8 cellular contexts compared by ENCODE assay signal in genomic region chr2:62724886-62725711, GRCh38. TPM values are rescaled to one million over a fixed set of nuclear protein-coding genes. Genes with fewer than 3 reads are reported as not detected.
DNase-seq lines count a peak whose midpoint lies in the region; ATAC-seq and TF ChIP-seq lines count a peak whose summit lies in the region.

No MANE protein-coding gene starts in this region.

- TF ChIP-seq CTCF in GM12864 (IDR thresholded peaks at IDR 0.05; ENCODE audit: low read depth, low read length, missing control alignments) (peak; percentile 49), tibial nerve (IDR thresholded peaks at IDR 0.05) (no peak), GM20000 (IDR thresholded peaks at IDR 0.05; ENCODE audit: extremely low read depth, missing control alignments) (no peak)

- WGBS in tibial nerve, 2 donors = 88 to 89% methylated on average over 10 of the region's 10 CpGs

- H3K36me3 ChIP-seq in tibial nerve = peaks cover 0 to 12% (median 0%) of the 10 kb centered on the region in 3 donors

- TF ChIP-seq EP300 in tibial nerve (IDR thresholded peaks at IDR 0.05) = no peak

- peaks cover 22% of the 10 kb centered on the region in 2 donors for H3K4me1 Mint-ChIP-seq in effector memory CD8-positive, alpha-beta T cell (ENCODE audit: low read depth in 2 of 2)

- peak overlapping the region in 2 of 4 donors; percentile 2 to 40 for H3K27ac ChIP-seq in tibial nerve

- H3K4me3 ChIP-seq in GM12864 (ENCODE audit: low read depth, low read length) (no peak overlapping the region), tibial nerve (no peak overlapping the region)

- H3K9me3 Mint-ChIP-seq in effector memory CD8-positive, alpha-beta T cell = peaks cover 3 to 8% of the 10 kb centered on the region in 2 donors

- ATAC-seq in effector memory CD8-positive, alpha-beta T cell (replicated peaks) = peak; percentile 55

- H3K36me3 Mint-ChIP-seq in effector memory CD8-positive, alpha-beta T cell (ENCODE audit: insufficient read depth) = peaks cover 5% of the 10 kb centered on the region

- DNase-seq in GM12864 (ENCODE audit: low read depth) = no peak
- DNase-seq in NCI-H69 (lab: John Stamatoyannopoulos, UW) = peak; percentile 86
- DNase-seq in effector memory CD8-positive, alpha-beta T cell = peak; percentile 9 to 43 (median 26)
- peak; percentile 9 for DNase-seq in occipital lobe (lab: John Stamatoyannopoulos, UW)
- no peak for DNase-seq in tibial nerve (ENCODE audit: low spot score in 2 of 2)
- DNase-seq in NCI-H774 (lab: John Stamatoyannopoulos, UW) = no peak
- DNase-seq in dedifferentiated amniotic fluid mesenchymal stem cell (ENCODE audit: extremely low spot score) = no peak
- DNase-seq in GM20000 (ENCODE audit: low spot score) = no peak

- peaks cover 0 to 8% (median 0%) of the 10 kb centered on the region in 4 donors for H3K9me3 ChIP-seq in tibial nerve

- H3K4me3 Mint-ChIP-seq in effector memory CD8-positive, alpha-beta T cell = no peak overlapping the region

- no peak overlapping the region for H3K27ac Mint-ChIP-seq in effector memory CD8-positive, alpha-beta T cell

- no peaks in the 10 kb centered on the region for H3K27me3 ChIP-seq in tibial nerve

- H3K4me1 ChIP-seq in tibial nerve = peaks cover 0 to 62% (median 17%) of the 10 kb centered on the region in 4 donors

- H3K27me3 Mint-ChIP-seq in effector memory CD8-positive, alpha-beta T cell = no peaks in the 10 kb centered on the region

- TF ChIP-seq POLR2A in tibial nerve (IDR thresholded peaks at IDR 0.05) = no peak

RNA-seq across cellular contexts. Expression of gene EHBP1, which starts 19.6 kb away (rescaled TPM):
- total RNA-seq in occipital lobe (114 TPM), tibial nerve (100 to 1,000 TPM; 195 to 367 (median 212) TPM)

Comparison
In these comparisons a context has a peak if more than half of its experiments do, and no peak if none do; other contexts are left out.
1. DNase-seq: peak in NCI-H69 (single experiment), effector memory CD8-positive, alpha-beta T cell (3 of 3) and occipital lobe (single experiment); none in GM12864 (single experiment), tibial nerve (0 of 2), NCI-H774 (single experiment), dedifferentiated amniotic fluid mesenchymal stem cell (single experiment) and GM20000 (single experiment).